11 cellular contexts compared by ENCODE assay signal in genomic region chr9:130029223-130029583, GRCh38. TPM values are rescaled to one million over a fixed set of nuclear protein-coding genes. Genes with fewer than 3 reads are reported as not detected.
DNase-seq lines count a peak whose midpoint lies in the region; ATAC-seq and TF ChIP-seq lines count a peak whose summit lies in the region.
"Had no signal": no experiment of that assay in that cellular context is flagged by ENCODE, and none has a peak within 500 bp of the region (broad histone marks: within the 10 kb centered on the region; RNA-seq: fewer than 3 reads in every experiment).

No MANE protein-coding gene starts in this region.

- intact Hi-C loops in psoas muscle (cut with DNase I), result no loop called here

- peak; percentile 59 to 70 for DNase-seq in activated naive CD4-positive, alpha-beta T cell treated with anti-CD3 and anti-CD28 coated beads, Interleukin-2, amount 50 U/mL, for 72 hours (ENCODE audit: low spot score in 2 of 2)
- no peak for DNase-seq in psoas muscle
- no peak for DNase-seq in epidermal melanocyte (ENCODE audit: insufficient read length, low spot score)
- no peak for DNase-seq in mesenteric fat pad (ENCODE audit: low spot score)
- DNase-seq: aorta, HFFc6, OCI-M1 had no signal

- H3K4me1 ChIP-seq in psoas muscle, result peaks cover 63% of the 10 kb centered on the region

- no peaks in the 10 kb centered on the region for H3K9me3 ChIP-seq in psoas muscle

- peak overlapping the region; percentile 86 to 98 for H3K27ac Mint-ChIP-seq in activated naive CD4-positive, alpha-beta T cell treated with anti-CD3 and anti-CD28 coated beads, Interleukin-2, amount 50 U/mL, for 72 hours
- H3K27ac Mint-ChIP-seq: HFFc6 had no signal

- ATAC-seq in GM18502 (IDR thresholded peaks at IDR 0.05; ENCODE audit: poor library complexity, unreplicated experiment) (peak; percentile 35), HG02981 (IDR thresholded peaks at IDR 0.05; ENCODE audit: unreplicated experiment) (peak; percentile 48), psoas muscle (peak; percentile 28 to 63 (median 45)), HG02884 (IDR thresholded peaks at IDR 0.05; ENCODE audit: unreplicated experiment) (no peak), GM19023 (IDR thresholded peaks at IDR 0.05; ENCODE audit: unreplicated experiment) (no peak)
- peak; percentile 65 to 72 for ATAC-seq in activated naive CD4-positive, alpha-beta T cell treated with anti-CD3 and anti-CD28 coated beads, Interleukin-2, amount 50 U/mL, for 72 hours

- 45 to 63% (median 55%) methylated on average over 3 of the region's 3 CpGs for WGBS in psoas muscle, 3 donors

- H3K27me3 ChIP-seq in psoas muscle (ENCODE audit: insufficient read depth in 3 of 3, low read length in 2 of 3), result no peaks in the 10 kb centered on the region

- H3K36me3 ChIP-seq in psoas muscle (ENCODE audit: insufficient read depth in 1 of 2, low read depth in 1 of 2), result no peaks in the 10 kb centered on the region

- H3K36me3 Mint-ChIP-seq in activated naive CD4-positive, alpha-beta T cell treated with anti-CD3 and anti-CD28 coated beads, Interleukin-2, amount 50 U/mL, for 72 hours, result peaks cover 0 to 30% of the 10 kb centered on the region in 2 donors

- TF ChIP-seq CTCF in psoas muscle (IDR thresholded peaks at IDR 0.05), result no peak

- H3K4me3 ChIP-seq in psoas muscle, result no peak overlapping the region

- no peaks in the 10 kb centered on the region for H3K9me3 Mint-ChIP-seq in activated naive CD4-positive, alpha-beta T cell treated with anti-CD3 and anti-CD28 coated beads, Interleukin-2, amount 50 U/mL, for 72 hours
- H3K9me3 Mint-ChIP-seq: HFFc6 had no signal

- no peak overlapping the region for H3K27ac ChIP-seq in psoas muscle

RNA-seq across cellular contexts. Expression of gene FNBP1, which starts 13.8 kb away (rescaled TPM):
- total RNA-seq in activated naive CD4-positive, alpha-beta T cell treated with anti-CD3 and anti-CD28 coated beads, Interleukin-2, amount 50 U/mL, for 72 hours, result 100 to 1,000 TPM; 183 to 199 TPM
- total RNA-seq in psoas muscle (10 to 100 TPM; 23.7 to 30.1 (median 27.5) TPM), mesenteric fat pad (39.5 TPM)
- polyA plus RNA-seq in psoas muscle, result 10 to 100 TPM in 2 of 3 donors, 1 to 10 TPM in 1; 4.6 to 30.5 (median 10.1) TPM

RNA-seq across cellular contexts. Expression of gene GPR107, which starts 24.5 kb away (rescaled TPM):
- 10 to 100 TPM; 23.1 to 41.8 TPM for total RNA-seq in activated naive CD4-positive, alpha-beta T cell treated with anti-CD3 and anti-CD28 coated beads, Interleukin-2, amount 50 U/mL, for 72 hours
- total RNA-seq in psoas muscle, result 10 to 100 TPM; 18.2 to 25.9 (median 22.8) TPM
- 10 to 100 TPM in 2 of 3 donors, 1 to 10 TPM in 1; 8.9 to 28.1 (median 14.9) TPM for polyA plus RNA-seq in psoas muscle
- total RNA-seq in mesenteric fat pad, result 33.4 TPM

Comparison
In these comparisons a context has a peak if more than half of its experiments do, and no peak if none do; other contexts are left out.
1. ATAC-seq: peak in GM18502 (single experiment), HG02981 (single experiment), activated naive CD4-positive, alpha-beta T cell treated with anti-CD3 and anti-CD28 coated beads, Interleukin-2, amount 50 U/mL, for 72 hours (2 of 2) and psoas muscle (4 of 4); none in HG02884 (single experiment) and GM19023 (single experiment).
2. DNase-seq: peak in activated naive CD4-positive, alpha-beta T cell treated with anti-CD3 and anti-CD28 coated beads, Interleukin-2, amount 50 U/mL, for 72 hours (2 of 2); none in psoas muscle (0 of 2), epidermal melanocyte (single experiment) and mesenteric fat pad (single experiment).